In the genomic region with DNA sequence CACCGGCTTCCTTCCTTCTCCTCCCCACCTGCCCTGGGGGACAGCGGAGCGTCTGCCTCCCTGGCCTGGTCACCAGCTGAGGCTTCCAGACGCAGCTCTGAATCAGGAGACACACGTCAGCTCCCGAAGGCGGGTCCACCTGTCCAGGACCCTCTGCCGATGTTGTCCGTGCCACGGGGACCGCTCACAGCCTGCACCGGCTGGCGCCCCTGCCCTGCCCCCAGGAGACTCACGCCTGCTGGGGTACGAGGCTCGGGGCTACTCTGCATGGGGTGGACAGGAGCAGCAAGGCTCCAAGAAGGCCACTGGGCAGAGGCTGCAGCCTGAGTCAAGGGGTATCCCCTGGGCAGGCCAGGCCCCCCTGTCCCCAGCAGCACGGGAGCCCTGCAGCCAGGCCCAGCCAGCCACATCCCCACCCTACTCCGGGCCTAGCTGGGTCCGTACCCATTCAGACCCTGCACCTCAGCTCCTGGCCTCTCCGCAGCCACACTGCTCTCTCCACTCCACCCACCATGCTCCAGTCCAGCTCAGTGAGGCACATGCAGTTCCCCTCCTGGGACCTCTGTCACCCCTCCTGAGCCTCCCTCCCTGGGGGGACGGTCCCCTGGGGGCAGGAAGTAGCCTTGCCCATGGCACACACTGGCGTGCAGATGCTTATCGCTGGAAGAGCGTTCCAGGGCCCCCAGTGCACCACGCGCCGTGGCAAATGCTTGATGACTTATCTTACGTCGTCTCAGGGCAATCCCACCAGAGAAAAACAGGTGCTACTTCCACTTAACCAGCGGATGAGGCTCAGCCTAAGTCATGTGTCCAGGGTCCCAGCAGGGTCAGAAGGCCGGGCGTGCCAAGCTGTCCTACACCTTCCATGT, we compare ENCODE assay signal across 1 cellular context.
TF ChIP-seq lines count a peak whose summit lies in the region.

No MANE protein-coding gene starts in this region.

TF ChIP-seq in WTC11, 78 proteins besides CTCF, POLR2A, EP300 and RAD21:
- TF ChIP-seq, protein P1, sequence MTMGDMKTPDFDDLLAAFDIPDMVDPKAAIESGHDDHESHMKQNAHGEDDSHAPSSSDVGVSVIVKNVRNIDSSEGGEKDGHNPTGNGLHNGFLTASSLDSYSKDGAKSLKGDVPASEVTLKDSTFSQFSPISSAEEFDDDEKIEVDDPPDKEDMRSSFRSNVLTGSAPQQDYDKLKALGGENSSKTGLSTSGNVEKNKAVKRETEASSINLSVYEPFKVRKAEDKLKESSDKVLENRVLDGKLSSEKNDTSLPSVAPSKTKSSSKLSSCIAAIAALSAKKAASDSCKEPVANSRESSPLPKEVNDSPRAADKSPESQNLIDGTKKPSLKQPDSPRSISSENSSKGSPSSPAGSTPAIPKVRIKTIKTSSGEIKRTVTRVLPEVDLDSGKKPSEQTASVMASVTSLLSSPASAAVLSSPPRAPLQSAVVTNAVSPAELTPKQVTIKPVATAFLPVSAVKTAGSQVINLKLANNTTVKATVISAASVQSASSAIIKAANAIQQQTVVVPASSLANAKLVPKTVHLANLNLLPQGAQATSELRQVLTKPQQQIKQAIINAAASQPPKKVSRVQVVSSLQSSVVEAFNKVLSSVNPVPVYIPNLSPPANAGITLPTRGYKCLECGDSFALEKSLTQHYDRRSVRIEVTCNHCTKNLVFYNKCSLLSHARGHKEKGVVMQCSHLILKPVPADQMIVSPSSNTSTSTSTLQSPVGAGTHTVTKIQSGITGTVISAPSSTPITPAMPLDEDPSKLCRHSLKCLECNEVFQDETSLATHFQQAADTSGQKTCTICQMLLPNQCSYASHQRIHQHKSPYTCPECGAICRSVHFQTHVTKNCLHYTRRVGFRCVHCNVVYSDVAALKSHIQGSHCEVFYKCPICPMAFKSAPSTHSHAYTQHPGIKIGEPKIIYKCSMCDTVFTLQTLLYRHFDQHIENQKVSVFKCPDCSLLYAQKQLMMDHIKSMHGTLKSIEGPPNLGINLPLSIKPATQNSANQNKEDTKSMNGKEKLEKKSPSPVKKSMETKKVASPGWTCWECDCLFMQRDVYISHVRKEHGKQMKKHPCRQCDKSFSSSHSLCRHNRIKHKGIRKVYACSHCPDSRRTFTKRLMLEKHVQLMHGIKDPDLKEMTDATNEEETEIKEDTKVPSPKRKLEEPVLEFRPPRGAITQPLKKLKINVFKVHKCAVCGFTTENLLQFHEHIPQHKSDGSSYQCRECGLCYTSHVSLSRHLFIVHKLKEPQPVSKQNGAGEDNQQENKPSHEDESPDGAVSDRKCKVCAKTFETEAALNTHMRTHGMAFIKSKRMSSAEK (CRISPR knock-in tag; IDR thresholded peaks at IDR 0.05; ENCODE audit: borderline replicate concordance): no peak
- TF ChIP-seq ESRRA (CRISPR knock-in tag; IDR thresholded peaks at IDR 0.05; ENCODE audit: borderline replicate concordance): no peak
- TF ChIP-seq, protein P2, sequence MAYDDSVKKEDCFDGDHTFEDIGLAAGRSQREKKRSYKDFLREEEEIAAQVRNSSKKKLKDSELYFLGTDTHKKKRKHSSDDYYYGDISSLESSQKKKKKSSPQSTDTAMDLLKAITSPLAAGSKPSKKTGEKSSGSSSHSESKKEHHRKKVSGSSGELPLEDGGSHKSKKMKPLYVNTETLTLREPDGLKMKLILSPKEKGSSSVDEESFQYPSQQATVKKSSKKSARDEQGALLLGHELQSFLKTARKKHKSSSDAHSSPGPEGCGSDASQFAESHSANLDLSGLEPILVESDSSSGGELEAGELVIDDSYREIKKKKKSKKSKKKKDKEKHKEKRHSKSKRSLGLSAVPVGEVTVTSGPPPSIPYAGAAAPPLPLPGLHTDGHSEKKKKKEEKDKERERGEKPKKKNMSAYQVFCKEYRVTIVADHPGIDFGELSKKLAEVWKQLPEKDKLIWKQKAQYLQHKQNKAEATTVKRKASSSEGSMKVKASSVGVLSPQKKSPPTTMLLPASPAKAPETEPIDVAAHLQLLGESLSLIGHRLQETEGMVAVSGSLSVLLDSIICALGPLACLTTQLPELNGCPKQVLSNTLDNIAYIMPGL (CRISPR knock-in tag; IDR thresholded peaks at IDR 0.05): no peak
- no peak for TF ChIP-seq ZNF671 (CRISPR knock-in tag; IDR thresholded peaks at IDR 0.05)
- no peak for TF ChIP-seq GTF2I (CRISPR knock-in tag; conservative IDR thresholded peaks at IDR 0.05)
- TF ChIP-seq ZNF425 (CRISPR knock-in tag; conservative IDR thresholded peaks at IDR 0.05): no peak
- TF ChIP-seq, protein P3, sequence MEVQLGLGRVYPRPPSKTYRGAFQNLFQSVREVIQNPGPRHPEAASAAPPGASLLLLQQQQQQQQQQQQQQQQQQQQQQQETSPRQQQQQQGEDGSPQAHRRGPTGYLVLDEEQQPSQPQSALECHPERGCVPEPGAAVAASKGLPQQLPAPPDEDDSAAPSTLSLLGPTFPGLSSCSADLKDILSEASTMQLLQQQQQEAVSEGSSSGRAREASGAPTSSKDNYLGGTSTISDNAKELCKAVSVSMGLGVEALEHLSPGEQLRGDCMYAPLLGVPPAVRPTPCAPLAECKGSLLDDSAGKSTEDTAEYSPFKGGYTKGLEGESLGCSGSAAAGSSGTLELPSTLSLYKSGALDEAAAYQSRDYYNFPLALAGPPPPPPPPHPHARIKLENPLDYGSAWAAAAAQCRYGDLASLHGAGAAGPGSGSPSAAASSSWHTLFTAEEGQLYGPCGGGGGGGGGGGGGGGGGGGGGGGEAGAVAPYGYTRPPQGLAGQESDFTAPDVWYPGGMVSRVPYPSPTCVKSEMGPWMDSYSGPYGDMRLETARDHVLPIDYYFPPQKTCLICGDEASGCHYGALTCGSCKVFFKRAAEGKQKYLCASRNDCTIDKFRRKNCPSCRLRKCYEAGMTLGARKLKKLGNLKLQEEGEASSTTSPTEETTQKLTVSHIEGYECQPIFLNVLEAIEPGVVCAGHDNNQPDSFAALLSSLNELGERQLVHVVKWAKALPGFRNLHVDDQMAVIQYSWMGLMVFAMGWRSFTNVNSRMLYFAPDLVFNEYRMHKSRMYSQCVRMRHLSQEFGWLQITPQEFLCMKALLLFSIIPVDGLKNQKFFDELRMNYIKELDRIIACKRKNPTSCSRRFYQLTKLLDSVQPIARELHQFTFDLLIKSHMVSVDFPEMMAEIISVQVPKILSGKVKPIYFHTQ (CRISPR knock-in tag; IDR thresholded peaks at IDR 0.05): no peak
- no peak for TF ChIP-seq TCF7 (CRISPR knock-in tag; IDR thresholded peaks at IDR 0.05; ENCODE audit: low read depth)
- TF ChIP-seq AFF4 (CRISPR knock-in tag; IDR thresholded peaks at IDR 0.05; ENCODE audit: borderline replicate concordance): no peak
